24 cellular contexts compared by ENCODE assay signal in the genomic region with DNA sequence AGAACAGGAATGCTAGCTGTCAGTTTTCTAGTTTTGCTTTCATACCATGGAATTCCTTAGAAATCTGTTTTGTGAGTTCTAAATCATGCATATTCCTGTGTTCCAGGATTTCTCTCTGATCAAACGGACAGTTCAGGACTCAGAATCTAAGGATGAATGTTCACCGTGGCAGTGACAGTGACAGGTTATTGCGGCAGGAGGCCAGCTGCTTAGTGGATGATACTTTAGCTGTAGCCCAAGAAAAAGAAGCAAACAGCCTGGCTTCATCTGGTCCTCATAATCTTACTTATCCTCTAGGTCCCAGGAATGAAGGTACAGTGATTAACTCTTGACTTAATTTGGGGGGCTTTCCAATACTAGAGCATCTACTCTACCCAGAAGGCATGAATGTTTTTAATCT. TPM values are rescaled to one million over a fixed set of nuclear protein-coding genes. Genes with fewer than 3 reads are reported as not detected.
DNase-seq lines count a peak whose midpoint lies in the region; ATAC-seq lines count a peak whose summit lies in the region.
"Had no signal": no experiment of that assay in that cellular context is flagged by ENCODE, and none has a peak within 500 bp of the region (broad histone marks: within the 10 kb centered on the region; RNA-seq: fewer than 3 reads in every experiment).

No MANE protein-coding gene starts in this region.

- POLR2A ChIA-PET in CD4-positive, alpha-beta memory T cell (lab: Charles Lee; ENCODE audit: partially characterized antibody), result interaction anchor here (1.4 to 1.5 kb wide), 2 partner anchors 14 to 19 kb away, joined by 3 to 4 read pairs; no protein-coding TSS in a partner anchor

- H3K4me1 Mint-ChIP-seq in activated T-cell treated with anti-CD3 and anti-CD28 coated beads, Interleukin-2, amount 50 U/mL, for 72 hours (ENCODE audit: low read depth), result no peaks in the 10 kb centered on the region
- peaks cover 8 to 22% (median 11%) of the 10 kb centered on the region in 4 donors for H3K4me1 Mint-ChIP-seq in CD4-positive, alpha-beta memory T cell
- peaks cover 7% of the 10 kb centered on the region for H3K4me1 Mint-ChIP-seq in stimulated activated effector memory CD8-positive, alpha-beta T cell treated with anti-CD3 and anti-CD28 coated beads, Interleukin-12 subunit alpha, Interleukin-12 subunit beta, amount 100 ng/mL, for 72 hours

- H3K27ac Mint-ChIP-seq in activated T-cell treated with anti-CD3 and anti-CD28 coated beads, Interleukin-2, amount 50 U/mL, for 72 hours, result peak overlapping the region; percentile 38
- peak overlapping the region in 2 of 7 donors; percentile 30 to 57 for H3K27ac Mint-ChIP-seq in CD4-positive, alpha-beta memory T cell
- peak overlapping the region; percentile 66 for H3K27ac Mint-ChIP-seq in stimulated activated effector memory CD8-positive, alpha-beta T cell treated with anti-CD3 and anti-CD28 coated beads, Interleukin-12 subunit alpha, Interleukin-12 subunit beta, amount 100 ng/mL, for 72 hours

- ATAC-seq in activated T-cell treated with anti-CD3 and anti-CD28 coated beads, Interleukin-2, amount 50 U/mL, for 72 hours (replicated peaks in 1 of 2), result no peak
- ATAC-seq in stimulated activated effector memory CD8-positive, alpha-beta T cell treated with anti-CD3 and anti-CD28 coated beads, Interleukin-12 subunit alpha, Interleukin-12 subunit beta, amount 100 ng/mL, for 72 hours, result no peak
- ATAC-seq in GM21786 (IDR thresholded peaks at IDR 0.05; ENCODE audit: unreplicated experiment) (no peak), GM19395 (IDR thresholded peaks at IDR 0.05; ENCODE audit: unreplicated experiment) (no peak)
- ATAC-seq: HCT116 had no signal

- H3K36me3 Mint-ChIP-seq in activated T-cell treated with anti-CD3 and anti-CD28 coated beads, Interleukin-2, amount 50 U/mL, for 72 hours (ENCODE audit: insufficient read depth in 2 of 2), result peaks cover 0 to 13% of the 10 kb centered on the region in 2 donors
- H3K36me3 Mint-ChIP-seq in CD4-positive, alpha-beta memory T cell, result peaks cover 26 to 30% of the 10 kb centered on the region in 2 donors
- H3K36me3 Mint-ChIP-seq in stimulated activated effector memory CD8-positive, alpha-beta T cell treated with anti-CD3 and anti-CD28 coated beads, Interleukin-12 subunit alpha, Interleukin-12 subunit beta, amount 100 ng/mL, for 72 hours, result peaks cover 55% of the 10 kb centered on the region

- peaks cover 4% of the 10 kb centered on the region for H3K4me1 ChIP-seq in CD4-positive, alpha-beta memory T cell (ENCODE audit: insufficient read depth, low read length)
- H3K4me1 ChIP-seq: Caco-2 had no signal

- no peaks in the 10 kb centered on the region for H3K27me3 ChIP-seq in CD4-positive, alpha-beta memory T cell (ENCODE audit: insufficient read depth, low read length)

- CTCF ChIA-PET in CD4-positive, alpha-beta memory T cell (lab: Charles Lee; ENCODE audit: partially characterized antibody), result interaction anchor here (0.9 to 1.6 kb wide), 2 partner anchors 9 to 11 kb away, joined by 3 to 4 read pairs; no protein-coding TSS in a partner anchor

- DNase-seq in activated T-cell treated with anti-CD3 and anti-CD28 coated beads, Interleukin-2, amount 50 U/mL, for 72 hours, result no peak
- no peak for DNase-seq in activated T-cell treated with anti-CD3 and anti-CD28 coated beads, Interleukin-2, amount 50 U/mL, for 48 hours
- DNase-seq in CD4-positive, alpha-beta memory T cell, result no peak
- DNase-seq in SK-N-MC (ENCODE audit: low read depth, low spot score), result no peak
- no peak for DNase-seq in stimulated activated effector memory CD8-positive, alpha-beta T cell treated with anti-CD3 and anti-CD28 coated beads, Interleukin-12 subunit alpha, Interleukin-12 subunit beta, amount 100 ng/mL, for 72 hours (ENCODE audit: low spot score in 2 of 2)
- DNase-seq: Caco-2, DMS153, KG1, NCI-H1092 treated with DMSO at 0.1 percent for 48 hours, NCI-H1436 treated with DMSO at 0.1 percent for 48 hours, NCI-H2029, NCI-H226, NCI-H510A treated with DMSO at 0.1 percent for 48 hours, NCI-H748 treated with DMSO at 0.1 percent for 48 hours, OCI-M1, Right ventricle myocardium superior, SW 1271 had no signal

- no peak overlapping the region for H3K4me3 Mint-ChIP-seq in activated T-cell treated with anti-CD3 and anti-CD28 coated beads, Interleukin-2, amount 50 U/mL, for 72 hours
- no peak overlapping the region for H3K4me3 Mint-ChIP-seq in CD4-positive, alpha-beta memory T cell
- H3K4me3 Mint-ChIP-seq in stimulated activated effector memory CD8-positive, alpha-beta T cell treated with anti-CD3 and anti-CD28 coated beads, Interleukin-12 subunit alpha, Interleukin-12 subunit beta, amount 100 ng/mL, for 72 hours, result no peak overlapping the region

- H3K9ac ChIP-seq in SK-N-MC (ENCODE audit: insufficient read length), result no peak overlapping the region

- no peaks in the 10 kb centered on the region for H3K9me3 Mint-ChIP-seq in activated T-cell treated with anti-CD3 and anti-CD28 coated beads, Interleukin-2, amount 50 U/mL, for 72 hours
- H3K9me3 Mint-ChIP-seq in CD4-positive, alpha-beta memory T cell, result no peaks in the 10 kb centered on the region
- H3K9me3 Mint-ChIP-seq in stimulated activated effector memory CD8-positive, alpha-beta T cell treated with anti-CD3 and anti-CD28 coated beads, Interleukin-12 subunit alpha, Interleukin-12 subunit beta, amount 100 ng/mL, for 72 hours, result no peaks in the 10 kb centered on the region

- no peaks in the 10 kb centered on the region for H3K9me3 ChIP-seq in CD4-positive, alpha-beta memory T cell (ENCODE audit: control insufficient read depth in 1 of 2, low read length in 2 of 2)
- no peaks in the 10 kb centered on the region for H3K9me3 ChIP-seq in SK-N-MC (ENCODE audit: low read depth, low read length)
- H3K9me3 ChIP-seq: Caco-2 had no signal

- peaks cover 7% of the 10 kb centered on the region for H3K36me3 ChIP-seq in CD4-positive, alpha-beta memory T cell (ENCODE audit: insufficient read depth, low read length)
- H3K36me3 ChIP-seq in SK-N-MC (ENCODE audit: insufficient read depth, low read length), result peaks cover 29% of the 10 kb centered on the region

- no peak overlapping the region for H3K4me3 ChIP-seq in CD4-positive, alpha-beta memory T cell (ENCODE audit: low read length in 2 of 2)
- H3K4me3 ChIP-seq in SK-N-MC, result no peak overlapping the region

- intact Hi-C loops in CD4-positive, alpha-beta memory T cell (cut with micrococcal nuclease), result no loop called here

- no peaks in the 10 kb centered on the region for H3K27me3 Mint-ChIP-seq in activated T-cell treated with anti-CD3 and anti-CD28 coated beads, Interleukin-2, amount 50 U/mL, for 72 hours (ENCODE audit: low read depth)
- no peaks in the 10 kb centered on the region for H3K27me3 Mint-ChIP-seq in CD4-positive, alpha-beta memory T cell

- H3K27ac ChIP-seq in CD4-positive, alpha-beta memory T cell (ENCODE audit: low read depth, low read length), result peak overlapping the region; percentile 2
- H3K27ac ChIP-seq in SK-N-MC, result peak overlapping the region; percentile 53

RNA-seq across cellular contexts. Expression of gene KCTD20, which starts 27.1 kb away (rescaled TPM):
- 10 to 100 TPM; 48.5 to 58.9 TPM for total RNA-seq in activated T-cell treated with anti-CD3 and anti-CD28 coated beads, Interleukin-2, amount 50 U/mL, for 72 hours
- 10 to 100 TPM; 35.2 to 38.9 TPM for total RNA-seq in CD4-positive, alpha-beta memory T cell
- polyA plus RNA-seq in CD4-positive, alpha-beta memory T cell, result 10 to 100 TPM; 36.8 to 37.3 TPM

RNA-seq across cellular contexts. Expression of gene PXT1, which starts 27.3 kb away (rescaled TPM):
- under 1 TPM; 0.25 to 0.48 TPM for total RNA-seq in activated T-cell treated with anti-CD3 and anti-CD28 coated beads, Interleukin-2, amount 50 U/mL, for 72 hours
- under 1 TPM in 1 of 2 experiments, not detected in 1; 0.25 TPM for total RNA-seq in CD4-positive, alpha-beta memory T cell
- polyA plus RNA-seq in CD4-positive, alpha-beta memory T cell, result not detected
- total RNA-seq: A172, Caco-2, G401, H1, HT1080 had no signal
